Comparison of ENCODE assay signal across 2 cellular contexts in the genomic region with DNA sequence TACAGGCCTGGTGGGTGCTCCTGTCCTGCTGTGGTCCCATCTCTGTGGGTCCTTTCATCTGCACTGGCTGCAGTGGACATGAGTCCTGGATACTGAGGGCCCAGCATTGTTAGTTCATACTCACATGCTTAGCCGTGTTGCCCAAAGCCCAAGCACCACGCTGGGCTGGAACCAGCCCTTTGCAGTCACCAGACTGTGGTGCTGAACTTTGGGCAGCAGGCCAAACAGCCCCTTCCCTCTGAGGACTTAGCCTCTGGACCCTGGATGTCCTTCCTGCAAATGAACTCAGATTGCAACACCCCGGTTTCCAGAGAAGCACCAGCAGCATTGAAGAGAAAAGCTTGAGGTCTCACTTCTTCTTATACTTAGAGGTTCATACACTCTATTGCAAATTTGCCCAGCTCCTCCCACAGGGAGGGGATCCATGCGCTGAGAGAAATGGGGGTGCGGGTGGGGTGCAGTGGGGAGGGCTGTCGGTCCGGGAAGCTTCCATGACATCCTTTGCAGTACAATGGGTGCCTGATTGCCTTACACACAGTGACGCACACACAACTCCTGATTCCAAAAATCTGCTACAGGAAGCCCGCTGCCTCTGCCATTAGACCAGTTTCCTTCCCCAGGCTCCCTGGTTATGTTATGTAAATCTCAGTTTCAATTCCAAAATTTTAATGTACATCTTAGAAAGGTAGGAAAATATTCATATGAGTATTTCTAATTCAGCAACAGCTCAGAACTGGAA.
TF ChIP-seq lines count a peak whose summit lies in the region.

No MANE protein-coding gene starts in this region.

TF ChIP-seq in HepG2, 621 proteins besides CTCF, POLR2A, EP300 and RAD21 (continued from another document and continues in another):
- TF ChIP-seq, protein P1, sequence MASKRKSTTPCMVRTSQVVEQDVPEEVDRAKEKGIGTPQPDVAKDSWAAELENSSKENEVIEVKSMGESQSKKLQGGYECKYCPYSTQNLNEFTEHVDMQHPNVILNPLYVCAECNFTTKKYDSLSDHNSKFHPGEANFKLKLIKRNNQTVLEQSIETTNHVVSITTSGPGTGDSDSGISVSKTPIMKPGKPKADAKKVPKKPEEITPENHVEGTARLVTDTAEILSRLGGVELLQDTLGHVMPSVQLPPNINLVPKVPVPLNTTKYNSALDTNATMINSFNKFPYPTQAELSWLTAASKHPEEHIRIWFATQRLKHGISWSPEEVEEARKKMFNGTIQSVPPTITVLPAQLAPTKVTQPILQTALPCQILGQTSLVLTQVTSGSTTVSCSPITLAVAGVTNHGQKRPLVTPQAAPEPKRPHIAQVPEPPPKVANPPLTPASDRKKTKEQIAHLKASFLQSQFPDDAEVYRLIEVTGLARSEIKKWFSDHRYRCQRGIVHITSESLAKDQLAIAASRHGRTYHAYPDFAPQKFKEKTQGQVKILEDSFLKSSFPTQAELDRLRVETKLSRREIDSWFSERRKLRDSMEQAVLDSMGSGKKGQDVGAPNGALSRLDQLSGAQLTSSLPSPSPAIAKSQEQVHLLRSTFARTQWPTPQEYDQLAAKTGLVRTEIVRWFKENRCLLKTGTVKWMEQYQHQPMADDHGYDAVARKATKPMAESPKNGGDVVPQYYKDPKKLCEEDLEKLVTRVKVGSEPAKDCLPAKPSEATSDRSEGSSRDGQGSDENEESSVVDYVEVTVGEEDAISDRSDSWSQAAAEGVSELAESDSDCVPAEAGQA (IDR thresholded peaks at IDR 0.05; ENCODE audit: low read depth) = no peak
- TF ChIP-seq, protein P1 (CRISPR knock-in tag; IDR thresholded peaks at IDR 0.05; ENCODE audit: borderline replicate concordance) = no peak
- TF ChIP-seq ZNF441 (CRISPR knock-in tag; IDR thresholded peaks at IDR 0.05; ENCODE audit: borderline replicate concordance) (no peak), ZNF275 (CRISPR knock-in tag; IDR thresholded peaks at IDR 0.05; ENCODE audit: borderline replicate concordance) (no peak), PITX1 (CRISPR knock-in tag; IDR thresholded peaks at IDR 0.05) (peak; percentile 69), NFYB (CRISPR knock-in tag; IDR thresholded peaks at IDR 0.05) (no peak), ZBTB3 (CRISPR knock-in tag; IDR thresholded peaks at IDR 0.05; ENCODE audit: borderline replicate concordance, low read depth) (no peak), NFIB (CRISPR knock-in tag; IDR thresholded peaks at IDR 0.05; ENCODE audit: borderline replicate concordance) (no peak), BHLHE40 (IDR thresholded peaks at IDR 0.05; ENCODE audit: low read length) (peak; percentile 45; the same call in 1 of the 2 replicates), ZFP62 (CRISPR knock-in tag; IDR thresholded peaks at IDR 0.05) (no peak), SMC3 (IDR thresholded peaks at IDR 0.05; ENCODE audit: low read length) (no peak), MAX (IDR thresholded peaks at IDR 0.05) (peak; percentile 44), TP53 (CRISPR knock-in tag; conservative IDR thresholded peaks at IDR 0.05) (no peak)
- TF ChIP-seq, protein P2, sequence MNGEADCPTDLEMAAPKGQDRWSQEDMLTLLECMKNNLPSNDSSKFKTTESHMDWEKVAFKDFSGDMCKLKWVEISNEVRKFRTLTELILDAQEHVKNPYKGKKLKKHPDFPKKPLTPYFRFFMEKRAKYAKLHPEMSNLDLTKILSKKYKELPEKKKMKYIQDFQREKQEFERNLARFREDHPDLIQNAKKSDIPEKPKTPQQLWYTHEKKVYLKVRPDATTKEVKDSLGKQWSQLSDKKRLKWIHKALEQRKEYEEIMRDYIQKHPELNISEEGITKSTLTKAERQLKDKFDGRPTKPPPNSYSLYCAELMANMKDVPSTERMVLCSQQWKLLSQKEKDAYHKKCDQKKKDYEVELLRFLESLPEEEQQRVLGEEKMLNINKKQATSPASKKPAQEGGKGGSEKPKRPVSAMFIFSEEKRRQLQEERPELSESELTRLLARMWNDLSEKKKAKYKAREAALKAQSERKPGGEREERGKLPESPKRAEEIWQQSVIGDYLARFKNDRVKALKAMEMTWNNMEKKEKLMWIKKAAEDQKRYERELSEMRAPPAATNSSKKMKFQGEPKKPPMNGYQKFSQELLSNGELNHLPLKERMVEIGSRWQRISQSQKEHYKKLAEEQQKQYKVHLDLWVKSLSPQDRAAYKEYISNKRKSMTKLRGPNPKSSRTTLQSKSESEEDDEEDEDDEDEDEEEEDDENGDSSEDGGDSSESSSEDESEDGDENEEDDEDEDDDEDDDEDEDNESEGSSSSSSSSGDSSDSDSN (CRISPR knock-in tag; IDR thresholded peaks at IDR 0.05) = peak; percentile 38
- TF ChIP-seq, protein P3, sequence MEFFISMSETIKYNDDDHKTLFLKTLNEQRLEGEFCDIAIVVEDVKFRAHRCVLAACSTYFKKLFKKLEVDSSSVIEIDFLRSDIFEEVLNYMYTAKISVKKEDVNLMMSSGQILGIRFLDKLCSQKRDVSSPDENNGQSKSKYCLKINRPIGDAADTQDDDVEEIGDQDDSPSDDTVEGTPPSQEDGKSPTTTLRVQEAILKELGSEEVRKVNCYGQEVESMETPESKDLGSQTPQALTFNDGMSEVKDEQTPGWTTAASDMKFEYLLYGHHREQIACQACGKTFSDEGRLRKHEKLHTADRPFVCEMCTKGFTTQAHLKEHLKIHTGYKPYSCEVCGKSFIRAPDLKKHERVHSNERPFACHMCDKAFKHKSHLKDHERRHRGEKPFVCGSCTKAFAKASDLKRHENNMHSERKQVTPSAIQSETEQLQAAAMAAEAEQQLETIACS (CRISPR knock-in tag; IDR thresholded peaks at IDR 0.05) = no peak

TF ChIP-seq in WTC11, 78 proteins besides CTCF, POLR2A, EP300 and RAD21 (continued from another document):
- TF ChIP-seq, protein P4, sequence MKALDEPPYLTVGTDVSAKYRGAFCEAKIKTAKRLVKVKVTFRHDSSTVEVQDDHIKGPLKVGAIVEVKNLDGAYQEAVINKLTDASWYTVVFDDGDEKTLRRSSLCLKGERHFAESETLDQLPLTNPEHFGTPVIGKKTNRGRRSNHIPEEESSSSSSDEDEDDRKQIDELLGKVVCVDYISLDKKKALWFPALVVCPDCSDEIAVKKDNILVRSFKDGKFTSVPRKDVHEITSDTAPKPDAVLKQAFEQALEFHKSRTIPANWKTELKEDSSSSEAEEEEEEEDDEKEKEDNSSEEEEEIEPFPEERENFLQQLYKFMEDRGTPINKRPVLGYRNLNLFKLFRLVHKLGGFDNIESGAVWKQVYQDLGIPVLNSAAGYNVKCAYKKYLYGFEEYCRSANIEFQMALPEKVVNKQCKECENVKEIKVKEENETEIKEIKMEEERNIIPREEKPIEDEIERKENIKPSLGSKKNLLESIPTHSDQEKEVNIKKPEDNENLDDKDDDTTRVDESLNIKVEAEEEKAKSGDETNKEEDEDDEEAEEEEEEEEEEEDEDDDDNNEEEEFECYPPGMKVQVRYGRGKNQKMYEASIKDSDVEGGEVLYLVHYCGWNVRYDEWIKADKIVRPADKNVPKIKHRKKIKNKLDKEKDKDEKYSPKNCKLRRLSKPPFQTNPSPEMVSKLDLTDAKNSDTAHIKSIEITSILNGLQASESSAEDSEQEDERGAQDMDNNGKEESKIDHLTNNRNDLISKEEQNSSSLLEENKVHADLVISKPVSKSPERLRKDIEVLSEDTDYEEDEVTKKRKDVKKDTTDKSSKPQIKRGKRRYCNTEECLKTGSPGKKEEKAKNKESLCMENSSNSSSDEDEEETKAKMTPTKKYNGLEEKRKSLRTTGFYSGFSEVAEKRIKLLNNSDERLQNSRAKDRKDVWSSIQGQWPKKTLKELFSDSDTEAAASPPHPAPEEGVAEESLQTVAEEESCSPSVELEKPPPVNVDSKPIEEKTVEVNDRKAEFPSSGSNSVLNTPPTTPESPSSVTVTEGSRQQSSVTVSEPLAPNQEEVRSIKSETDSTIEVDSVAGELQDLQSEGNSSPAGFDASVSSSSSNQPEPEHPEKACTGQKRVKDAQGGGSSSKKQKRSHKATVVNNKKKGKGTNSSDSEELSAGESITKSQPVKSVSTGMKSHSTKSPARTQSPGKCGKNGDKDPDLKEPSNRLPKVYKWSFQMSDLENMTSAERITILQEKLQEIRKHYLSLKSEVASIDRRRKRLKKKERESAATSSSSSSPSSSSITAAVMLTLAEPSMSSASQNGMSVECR (CRISPR knock-in tag; IDR thresholded peaks at IDR 0.05; ENCODE audit: borderline replicate concordance) = no peak
